21 cellular contexts compared by ENCODE assay signal in the genomic region with DNA sequence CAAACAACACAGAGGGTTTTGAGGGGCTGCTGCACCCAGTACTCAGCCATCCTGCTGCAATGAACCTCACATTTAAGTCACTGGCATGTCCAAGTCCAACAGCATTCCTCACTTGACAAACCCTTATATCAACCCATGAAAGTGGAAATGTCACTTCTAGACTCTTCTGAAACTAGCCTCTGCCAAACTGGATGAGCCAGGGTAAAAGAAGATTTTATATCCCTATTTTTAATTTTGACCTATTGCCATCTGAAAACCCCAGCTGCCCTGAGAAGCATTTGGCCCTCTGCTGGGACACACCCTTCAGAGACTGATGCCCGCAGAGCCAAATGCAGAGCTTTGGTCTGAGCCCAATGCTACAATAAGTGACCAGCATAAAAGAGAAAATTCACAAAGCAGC.
DNase-seq lines count a peak whose midpoint lies in the region; ATAC-seq and TF ChIP-seq lines count a peak whose summit lies in the region.
"Had no signal": no experiment of that assay in that cellular context is flagged by ENCODE, and none has a peak within 500 bp of the region (broad histone marks: within the 10 kb centered on the region; RNA-seq: fewer than 3 reads in every experiment).

No MANE protein-coding gene starts in this region.

- H3K27ac ChIP-seq in right cardiac atrium (ENCODE audit: low read length) (no peak overlapping the region), skeletal muscle tissue (ENCODE audit: low read depth, low read length) (peak overlapping the region; percentile 42), stomach (no peak overlapping the region)
- H3K27ac ChIP-seq: BLaER1 treated with 17β-estradiol and CSF1 and Interleukin-3, amounts not matched to agents 10 nM and 100 nM; KMS-11; SJCRH30 had no signal

- H3K4me1 Mint-ChIP-seq in central memory CD8-positive, alpha-beta T cell = no peaks in the 10 kb centered on the region
- H3K4me1 Mint-ChIP-seq in activated CD4-positive, alpha-beta T cell treated with anti-CD3 and anti-CD28 coated beads, Interleukin-2, amount 10 ng/mL, durations not matched to agents 24 days and 14 days = peaks cover 3% of the 10 kb centered on the region

- no peak for ATAC-seq in central memory CD8-positive, alpha-beta T cell (replicated peaks; ENCODE audit: extremely low read depth, poor library complexity, severe bottlenecking)
- ATAC-seq in Right ventricle myocardium superior (ENCODE audit: poor library complexity) (peak; percentile 63), right cardiac atrium (peak; percentile 10 to 47), GM18519 (IDR thresholded peaks at IDR 0.05; ENCODE audit: low FRiP score, unreplicated experiment) (no peak)
- ATAC-seq: CD8-positive, alpha-beta T cell had no signal

- no peaks in the 10 kb centered on the region for H3K36me3 ChIP-seq in skeletal muscle tissue (ENCODE audit: control insufficient read depth in 3 of 3, insufficient read depth in 3 of 3, low read length in 3 of 3)
- peaks cover 0 to 8% (median 0%) of the 10 kb centered on the region in 4 donors for H3K36me3 ChIP-seq in stomach
- H3K36me3 ChIP-seq: BLaER1 treated with 17β-estradiol and CSF1 and Interleukin-3, amounts not matched to agents 10 nM and 100 nM; SJCRH30 had no signal

- no peak overlapping the region for H3K9ac ChIP-seq in skeletal muscle tissue (ENCODE audit: low read depth in 1 of 3, low read length in 3 of 3)
- H3K9ac ChIP-seq: BLaER1 treated with 17β-estradiol and CSF1 and Interleukin-3, amounts not matched to agents 10 nM and 100 nM; KMS-11 had no signal

- intact Hi-C loops in Right ventricle myocardium superior (cut with DNase I) = loop anchor here (10.0 kb wide), 1 partner anchor 74 kb away; no protein-coding TSS in a partner anchor
- intact Hi-C loops in right cardiac atrium (cut with DNase I) = no loop called here
- intact Hi-C loops in stomach (cut with DNase I; ENCODE audit: low total_unique reads) = no loop called here
- intact Hi-C loops in activated CD4-positive, alpha-beta T cell treated with anti-CD3 and anti-CD28 coated beads, Interleukin-2, amount 10 ng/mL, durations not matched to agents 24 days and 14 days (cut with micrococcal nuclease) = no loop called here

- H3K4me1 ChIP-seq in right cardiac atrium (ENCODE audit: control insufficient read depth, insufficient read depth, low read length) (peaks cover 3% of the 10 kb centered on the region), skeletal muscle tissue (ENCODE audit: control insufficient read depth in 3 of 3, insufficient read depth in 3 of 3, low read length in 3 of 3) (peaks cover 22 to 25% (median 24%) of the 10 kb centered on the region in 3 donors), stomach (peaks cover 0 to 20% (median 5%) of the 10 kb centered on the region in 4 donors)
- H3K4me1 ChIP-seq: SJCRH30 had no signal

- no peak overlapping the region for H3K4me3 Mint-ChIP-seq in central memory CD8-positive, alpha-beta T cell
- no peak overlapping the region for H3K4me3 Mint-ChIP-seq in activated CD4-positive, alpha-beta T cell treated with anti-CD3 and anti-CD28 coated beads, Interleukin-2, amount 10 ng/mL, durations not matched to agents 24 days and 14 days
- H3K4me3 Mint-ChIP-seq: CD8-positive, alpha-beta T cell had no signal

- H3K4me3 ChIP-seq in right cardiac atrium (ENCODE audit: low read length) (no peak overlapping the region), skeletal muscle tissue (ENCODE audit: low read length in 3 of 3) (no peak overlapping the region), stomach (no peak overlapping the region)
- H3K4me3 ChIP-seq: BLaER1 treated with 17β-estradiol and CSF1 and Interleukin-3, amounts not matched to agents 10 nM and 100 nM; SJCRH30 had no signal

- TF ChIP-seq POLR2A in stomach (IDR thresholded peaks at IDR 0.05) = no peak

- H3K27me3 ChIP-seq in right cardiac atrium (ENCODE audit: control insufficient read depth, insufficient read depth) (no peaks in the 10 kb centered on the region), skeletal muscle tissue (ENCODE audit: control insufficient read depth in 3 of 3, insufficient read depth in 3 of 3, low read length in 3 of 3) (no peaks in the 10 kb centered on the region), stomach (no peaks in the 10 kb centered on the region)
- H3K27me3 ChIP-seq: BLaER1 treated with 17β-estradiol and CSF1 and Interleukin-3, amounts not matched to agents 10 nM and 100 nM; SJCRH30 had no signal

- H3K27ac Mint-ChIP-seq in central memory CD8-positive, alpha-beta T cell (ENCODE audit: low read depth) = peak overlapping the region; percentile 6
- H3K27ac Mint-ChIP-seq in activated CD4-positive, alpha-beta T cell treated with anti-CD3 and anti-CD28 coated beads, Interleukin-2, amount 10 ng/mL, durations not matched to agents 24 days and 14 days = no peak overlapping the region
- H3K27ac Mint-ChIP-seq: CD8-positive, alpha-beta T cell had no signal

- no peaks in the 10 kb centered on the region for H3K9me3 Mint-ChIP-seq in central memory CD8-positive, alpha-beta T cell
- H3K9me3 Mint-ChIP-seq in activated CD4-positive, alpha-beta T cell treated with anti-CD3 and anti-CD28 coated beads, Interleukin-2, amount 10 ng/mL, durations not matched to agents 24 days and 14 days = no peaks in the 10 kb centered on the region
- H3K9me3 Mint-ChIP-seq: CD8-positive, alpha-beta T cell had no signal

- no peak for DNase-seq in central memory CD8-positive, alpha-beta T cell (ENCODE audit: low spot score in 2 of 2)
- DNase-seq in Right ventricle myocardium superior (no peak), right cardiac atrium (peak in 1 of 3 donors; percentile 40), DMS 273 treated with DMSO at 0.1 percent for 48 hours (lab: John Stamatoyannopoulos, UW) (no peak), stomach (no peak)
- DNase-seq in activated CD4-positive, alpha-beta T cell treated with anti-CD3 and anti-CD28 coated beads, Interleukin-2, amount 10 ng/mL, durations not matched to agents 24 days and 14 days = no peak
- DNase-seq: Calu3; CD8-positive, alpha-beta T cell; GDM1; IMR-90; NCI-H1105; NCI-H146; NCI-H2029; NCI-H226; NCI-H510A treated with DMSO at 0.1 percent for 48 hours; NCI-H748 treated with DMSO at 0.1 percent for 48 hours; SJCRH30 had no signal

- 63% methylated on average over 1 of the region's 1 CpG for WGBS in right cardiac atrium
- WGBS in stomach, 5 donors = 88 to 100% (median 96%) methylated on average over 1 of the region's 1 CpG

- TF ChIP-seq CTCF in stomach (IDR thresholded peaks at IDR 0.05) = no peak

- no peaks in the 10 kb centered on the region for H3K27me3 Mint-ChIP-seq in central memory CD8-positive, alpha-beta T cell
- H3K27me3 Mint-ChIP-seq in activated CD4-positive, alpha-beta T cell treated with anti-CD3 and anti-CD28 coated beads, Interleukin-2, amount 10 ng/mL, durations not matched to agents 24 days and 14 days = no peaks in the 10 kb centered on the region

- peaks cover 19% of the 10 kb centered on the region for H3K36me3 Mint-ChIP-seq in central memory CD8-positive, alpha-beta T cell (ENCODE audit: insufficient read depth)
- peaks cover 35% of the 10 kb centered on the region for H3K36me3 Mint-ChIP-seq in activated CD4-positive, alpha-beta T cell treated with anti-CD3 and anti-CD28 coated beads, Interleukin-2, amount 10 ng/mL, durations not matched to agents 24 days and 14 days (ENCODE audit: low read depth)

- no peak for TF ChIP-seq EP300 in stomach (IDR thresholded peaks at IDR 0.05)

- no peaks in the 10 kb centered on the region for H3K9me3 ChIP-seq in right cardiac atrium (ENCODE audit: control insufficient read depth, low read length)
- H3K9me3 ChIP-seq in skeletal muscle tissue (ENCODE audit: control insufficient read depth in 3 of 3, low read length in 3 of 3) = no peaks in the 10 kb centered on the region
- H3K9me3 ChIP-seq in stomach = no peaks in the 10 kb centered on the region
- H3K9me3 ChIP-seq: SJCRH30 had no signal

Comparison
In these comparisons a context has a peak if more than half of its experiments do, and no peak if none do; other contexts are left out.
1. ATAC-seq: peak in Right ventricle myocardium superior (single experiment) and right cardiac atrium (2 of 2); none in central memory CD8-positive, alpha-beta T cell (single experiment) and GM18519 (single experiment).